ENCODE assay signal across 27 cellular contexts in genomic region chr20:59318201-59318790, GRCh38. TPM values are rescaled to one million over a fixed set of nuclear protein-coding genes. Genes with fewer than 3 reads are reported as not detected.
DNase-seq lines count a peak whose midpoint lies in the region; ATAC-seq and TF ChIP-seq lines count a peak whose summit lies in the region.
"Had no signal": no experiment of that assay in that cellular context is flagged by ENCODE, and none has a peak within 500 bp of the region (broad histone marks: within the 10 kb centered on the region; RNA-seq: fewer than 3 reads in every experiment).

No MANE protein-coding gene starts in this region.

- H3K4me3 Mint-ChIP-seq in type B pancreatic cell, result peak overlapping the region; percentile 21
- H3K4me3 Mint-ChIP-seq: HFFc6, IgD-negative memory B cell had no signal

- H3K4me3 ChIP-seq in colonic mucosa (no peak overlapping the region), neuronal stem cell (ENCODE audit: low read length in 2 of 2) (no peak overlapping the region)
- H3K4me3 ChIP-seq: HAP-1, SJCRH30 had no signal

- H2BK15ac ChIP-seq in neuronal stem cell (ENCODE audit: low read length), result no peak overlapping the region

- peak overlapping the region; percentile 23 for H3K27ac Mint-ChIP-seq in type B pancreatic cell
- H3K27ac Mint-ChIP-seq: HFFc6 had no signal

- no peak overlapping the region for H2AK5ac ChIP-seq in neuronal stem cell (ENCODE audit: low read depth, low read length)

- no peak overlapping the region for H3K14ac ChIP-seq in neuronal stem cell (ENCODE audit: low read length)

- H3K18ac ChIP-seq in neuronal stem cell (ENCODE audit: low read length), result peak overlapping the region; percentile 65

- H4K91ac ChIP-seq in neuronal stem cell (ENCODE audit: low read depth, low read length, poor library complexity), result no peak overlapping the region

- H3K79me1 ChIP-seq in neuronal stem cell (ENCODE audit: low read depth, low read length), result no peaks in the 10 kb centered on the region

- ATAC-seq in GM19035 (IDR thresholded peaks at IDR 0.05; ENCODE audit: unreplicated experiment), result no peak
- ATAC-seq: PC-3, Right ventricle myocardium inferior had no signal

- H3K9me3 ChIP-seq in colonic mucosa (no peaks in the 10 kb centered on the region), neuronal stem cell (replicated peaks in 1 of 2; ENCODE audit: control insufficient read depth in 2 of 2, insufficient read depth in 1 of 2, low read depth in 1 of 2, low read length in 2 of 2) (no peaks in the 10 kb centered on the region)
- H3K9me3 ChIP-seq: HAP-1 had no signal

- H3K36me3 ChIP-seq in colonic mucosa (no peaks in the 10 kb centered on the region), neuronal stem cell (replicated peaks in 1 of 2; ENCODE audit: control insufficient read depth in 2 of 2, insufficient read depth in 2 of 2, low read length in 2 of 2) (no peaks in the 10 kb centered on the region)
- H3K36me3 ChIP-seq: HAP-1 had no signal

- H3K27ac ChIP-seq in colonic mucosa (peak overlapping the region; percentile 47), neuronal stem cell (replicated peaks; ENCODE audit: low read length) (no peak overlapping the region)

- intact Hi-C loops in colonic mucosa (cut with DNase I), result no loop called here

- no peaks in the 10 kb centered on the region for H3K4me1 ChIP-seq in colonic mucosa
- peaks cover 0 to 7% of the 10 kb centered on the region in 2 donors for H3K4me1 ChIP-seq in neuronal stem cell (ENCODE audit: control insufficient read depth in 2 of 2, insufficient read depth in 1 of 2, low read depth in 1 of 2, low read length in 2 of 2)
- H3K4me1 ChIP-seq: HAP-1 had no signal

- TF ChIP-seq CTCF in colonic mucosa (IDR thresholded peaks at IDR 0.05) (no peak), type B pancreatic cell (conservative IDR thresholded peaks at IDR 0.05) (no peak)

- H2BK120ac ChIP-seq in neuronal stem cell (ENCODE audit: low read depth, low read length), result no peak overlapping the region

- no peak overlapping the region for H2BK5ac ChIP-seq in neuronal stem cell (ENCODE audit: low read length)

- no peaks in the 10 kb centered on the region for H3K9me3 Mint-ChIP-seq in type B pancreatic cell
- H3K9me3 Mint-ChIP-seq: IgD-negative memory B cell had no signal

- H3K27me3 ChIP-seq in colonic mucosa (no peaks in the 10 kb centered on the region), neuronal stem cell (ENCODE audit: control insufficient read depth in 3 of 3, insufficient read depth in 3 of 3, low read depth in 1 of 3, low read length in 3 of 3) (peaks cover 0 to 6% (median 0%) of the 10 kb centered on the region in 3 experiments)
- H3K27me3 ChIP-seq: SJCRH30 had no signal

- H2AFZ ChIP-seq in neuronal stem cell (ENCODE audit: low read length), result no peak overlapping the region

- no CpG with 5 or more reads among the region's 20 CpGs for WGBS in neuronal stem cell (ENCODE audit: extremely low coverage in 2 of 2, insufficient read length in 2 of 2, insufficient replicate concordance in 1 of 2), 2 donors

- no peak overlapping the region for H2BK12ac ChIP-seq in neuronal stem cell (ENCODE audit: low read length)

- H3K36me3 Mint-ChIP-seq in type B pancreatic cell, result peaks cover 10% of the 10 kb centered on the region
- H3K36me3 Mint-ChIP-seq: IgD-negative memory B cell had no signal

- H3K4me2 ChIP-seq in neuronal stem cell (ENCODE audit: insufficient read depth, low read length, poor library complexity, severe bottlenecking), result no peak overlapping the region

- H3K4me1 Mint-ChIP-seq in type B pancreatic cell (ENCODE audit: unreplicated experiment), result peaks cover 63% of the 10 kb centered on the region
- H3K4me1 Mint-ChIP-seq: IgD-negative memory B cell had no signal

- H3K9ac ChIP-seq in colonic mucosa (ENCODE audit: low read depth in 2 of 2, low read length in 2 of 2), result no peak overlapping the region
- H3K9ac ChIP-seq in neuronal stem cell (ENCODE audit: low read depth, low read length, poor library complexity), result no peak overlapping the region

- peaks cover 27% of the 10 kb centered on the region for H3K27me3 Mint-ChIP-seq in type B pancreatic cell

- H3K4ac ChIP-seq in neuronal stem cell (ENCODE audit: low read length), result no peak overlapping the region

- no peak overlapping the region for H3K23ac ChIP-seq in neuronal stem cell (ENCODE audit: low read depth, low read length, poor library complexity)

- no peak overlapping the region for H4K8ac ChIP-seq in neuronal stem cell (ENCODE audit: low read depth, low read length)

- DNase-seq in NCI-H748 (lab: John Stamatoyannopoulos, UW; ENCODE audit: unreplicated experiment) (peak; percentile 41), NCI-H748 treated with DMSO at 0.1 percent for 48 hours (lab: John Stamatoyannopoulos, UW) (no peak), colonic mucosa (no peak), neuronal stem cell (ENCODE audit: low spot score) (no peak), type B pancreatic cell (ENCODE audit: extremely low spot score, unreplicated experiment) (no peak), NK-92 (lab: John Stamatoyannopoulos, UW; ENCODE audit: unreplicated experiment) (no peak)
- DNase-seq in activated CD4-positive, alpha-beta T cell treated with anti-CD3 and anti-CD28 coated beads, Interleukin-2, amount 50 U/mL, for 48 hours, result no peak
- DNase-seq: 8988T; Calu3; GOT3; HFFc6; NCI-H1048; NCI-H1694 treated with DMSO at 0.1 percent for 48 hours; NCI-H2081; NCI-H226; NCI-H510A; NCI-H774; NK-92 treated with Interleukin-12 subunit alpha and Interleukin-12 subunit beta, amount 100 ng/mL, for 24 hours; PC-3; SJCRH30 had no signal

RNA-seq across cellular contexts. Expression of gene EDN3, which starts 17.9 kb away (rescaled TPM):
- 10 to 100 TPM; 11.7 to 28.8 TPM for total RNA-seq in colonic mucosa
- 0.61 TPM for polyA plus RNA-seq in neuronal stem cell (2013, experiment 1 of 2)
- polyA plus RNA-seq in neuronal stem cell (2013, experiment 2 of 2), result 0.62 TPM
- total RNA-seq in type B pancreatic cell (ENCODE audit: low replicate concordance), result 2.3 and 30.4 TPM in 2 replicates
- total RNA-seq: Calu3, Daoy, HFFc6, PC-3, Right ventricle myocardium inferior, RPMI7951 had no signal
- polyA plus RNA-seq: BJ, IgD-negative memory B cell had no signal
